8 cellular contexts compared by ENCODE assay signal in genomic region chr19:57499680-57500395, GRCh38. TPM values are rescaled to one million over a fixed set of nuclear protein-coding genes. Genes with fewer than 3 reads are reported as not detected.
DNase-seq lines count a peak whose midpoint lies in the region; ATAC-seq and TF ChIP-seq lines count a peak whose summit lies in the region.
"Not testable (repeated sequence)": the region's sequence is repeated elsewhere in the genome, so short reads cannot be mapped to it uniquely, and the experiment has no call there.

Gene ZNF773 (plus strand): TSS chr19:57499938. CDS start chr19:57500081, 143 bp downstream.

- H3K9me3 Mint-ChIP-seq in CD8-positive, alpha-beta T cell = peaks cover 36% of the 10 kb centered on the region

- not testable (repeated sequence) for H3K4me1 ChIP-seq in CD8-positive, alpha-beta T cell (ENCODE audit: insufficient read depth, low read length); endocrine pancreas (ENCODE audit: control insufficient read depth, insufficient read depth, low read length); mesendoderm (ENCODE audit: control insufficient read depth, low read depth, low read length)

- H3K4me2 ChIP-seq in mesendoderm (ENCODE audit: low read length) = peak within 1 kb of the TSS; percentile 35

- H3K79me2 ChIP-seq in mesendoderm (ENCODE audit: control insufficient read depth, insufficient read depth, low read length) = peaks cover 12% of the 10 kb centered on the region

- peak; percentile 93 for ATAC-seq in CD8-positive, alpha-beta T cell
- peak; percentile 95 for ATAC-seq in GM19467 (IDR thresholded peaks at IDR 0.05; ENCODE audit: unreplicated experiment)

- H2AK5ac ChIP-seq in mesendoderm (ENCODE audit: low read length) = not testable (repeated sequence)

- peak within 1 kb of the TSS; percentile 30 for H3K9ac ChIP-seq in endocrine pancreas (ENCODE audit: control insufficient read depth, insufficient read depth, low read length)
- peak within 1 kb of the TSS; percentile 82 for H3K9ac ChIP-seq in mesendoderm (ENCODE audit: low read length)

- H2BK15ac ChIP-seq in mesendoderm (replicated peaks; ENCODE audit: low read depth) = not testable (repeated sequence)

- peak within 1 kb of the TSS; percentile 79 for H3K27ac ChIP-seq in CD8-positive, alpha-beta T cell (ENCODE audit: low read depth, low read length)
- not testable (repeated sequence) for H3K27ac ChIP-seq in mesendoderm (ENCODE audit: low read depth, low read length)

- not testable (repeated sequence) for H2BK5ac ChIP-seq in mesendoderm (ENCODE audit: low read length)

- not testable (repeated sequence) for H4K5ac ChIP-seq in mesendoderm (ENCODE audit: low read length)

- H3K27me3 ChIP-seq in CD8-positive, alpha-beta T cell (ENCODE audit: insufficient read depth, low read length); endocrine pancreas (ENCODE audit: control insufficient read depth, insufficient read depth, low read length); mesendoderm (ENCODE audit: insufficient read depth, low read length, poor library complexity): not testable (repeated sequence)

- CTCF ChIA-PET in CD8-positive, alpha-beta T cell (lab: Charles Lee) = interaction anchor here (1.1 kb wide), 1 partner anchor 187 kb away, joined by 3 read pairs; no protein-coding TSS in a partner anchor

- H3K27me3 Mint-ChIP-seq in CD8-positive, alpha-beta T cell (ENCODE audit: low read depth) = not testable (repeated sequence)

- peak within 1 kb of the TSS; percentile 83 for H3K4me3 Mint-ChIP-seq in CD8-positive, alpha-beta T cell

- peak within 1 kb of the TSS; percentile 89 for H3K56ac ChIP-seq in mesendoderm (ENCODE audit: low read length)

- 100% methylated on average over 2 of the region's 69 CpGs for WGBS in mesendoderm (ENCODE audit: extremely low coverage, insufficient coverage, low lambda C conversion rate)

- peaks cover 30% of the 10 kb centered on the region for H3K4me1 Mint-ChIP-seq in CD8-positive, alpha-beta T cell (ENCODE audit: low read depth)

- H3K9me3 ChIP-seq in CD8-positive, alpha-beta T cell (ENCODE audit: low read length) = peaks cover 12% of the 10 kb centered on the region
- H3K9me3 ChIP-seq in endocrine pancreas (ENCODE audit: control insufficient read depth, low read length) = not testable (repeated sequence)

- not testable (repeated sequence) for H4K8ac ChIP-seq in mesendoderm (ENCODE audit: low read depth, low read length)

- H3K27ac Mint-ChIP-seq in CD8-positive, alpha-beta T cell = peak within 1 kb of the TSS; percentile 92

- not testable (repeated sequence) for H2BK120ac ChIP-seq in mesendoderm (ENCODE audit: low read depth, low read length)

- H3K36me3 ChIP-seq in CD8-positive, alpha-beta T cell (ENCODE audit: insufficient read depth, low read length) = peaks cover 17% of the 10 kb centered on the region
- not testable (repeated sequence) for H3K36me3 ChIP-seq in endocrine pancreas (ENCODE audit: control insufficient read depth, insufficient read depth, low read length); mesendoderm (ENCODE audit: control insufficient read depth, insufficient read depth, low read length)

- H3K4me3 ChIP-seq in CD8-positive, alpha-beta T cell (ENCODE audit: low read depth, low read length) = peak within 1 kb of the TSS; percentile 68
- peak within 1 kb of the TSS; percentile 41 for H3K4me3 ChIP-seq in endocrine pancreas (ENCODE audit: control insufficient read depth, insufficient read depth, low read length)
- peak within 1 kb of the TSS; percentile 68 for H3K4me3 ChIP-seq in mesendoderm (ENCODE audit: low read length)

- H3K79me1 ChIP-seq in mesendoderm (ENCODE audit: low read length) = peaks cover 12% of the 10 kb centered on the region

- peaks cover 54% of the 10 kb centered on the region for H3K36me3 Mint-ChIP-seq in CD8-positive, alpha-beta T cell

- intact Hi-C loops in CD8-positive, alpha-beta T cell (cut with DNase I, micrococcal nuclease) = loop anchor here (1.0 kb wide), 8 partner anchors 13 to 137 kb away; partner anchors contain the start of genes ZNF419 (in 2 of the 2), ZNF549 (in 2 of the 2), ZNF550 (in 2 of the 2) and ZNF772 (in 2 of the 2)

- peak; percentile 93 to 97 (median 97) for DNase-seq in CD8-positive, alpha-beta T cell
- DNase-seq in HS-27A (ENCODE audit: low read depth) (peak; percentile 94), mesendoderm (peak; percentile 98)
- peak; percentile 91 for DNase-seq in NK-92 treated with Interleukin-12 subunit alpha and Interleukin-12 subunit beta, amount 100 ng/mL, for 24 hours (lab: John Stamatoyannopoulos, UW)
- peak; percentile 95 for DNase-seq in activated CD8-positive, alpha-beta memory T cell treated with anti-CD3 and anti-CD28 coated beads for 24 hours
- peak; percentile 89 for DNase-seq in stimulated activated CD8-positive, alpha-beta memory T cell treated with anti-CD3 and anti-CD28 coated beads, Interleukin-12 subunit alpha, Interleukin-12 subunit beta, amount 100 ng/mL, for 24 hours (ENCODE audit: extremely low read depth)

- peak; percentile 27 for TF ChIP-seq CTCF in CD8-positive, alpha-beta T cell (IDR thresholded peaks at IDR 0.05)

- H3K18ac ChIP-seq in mesendoderm (ENCODE audit: low read length) = not testable (repeated sequence)

- POLR2A ChIA-PET in CD8-positive, alpha-beta T cell (lab: Charles Lee) = interaction anchor here (0.8 to 1.5 kb wide), 8 partner anchors 11 to 683 kb away, joined by 3 to 7 read pairs (median 4); partner anchors contain the start of genes ZNF274, ZNF416, ZNF419 and ZNF549

- H3K23ac ChIP-seq in mesendoderm (ENCODE audit: low read length) = not testable (repeated sequence)

- H3K4ac ChIP-seq in mesendoderm (ENCODE audit: low read depth, low read length) = not testable (repeated sequence)

RNA-seq across cellular contexts. Expression of gene ZNF773, which starts in this region (rescaled TPM):
- 10 to 100 TPM; 16.9 to 17.5 TPM for total RNA-seq in CD8-positive, alpha-beta T cell
- 4.0 TPM for polyA plus RNA-seq in mesendoderm (2013, experiment 1 of 2)
- 3.6 TPM for polyA plus RNA-seq in mesendoderm (2013, experiment 2 of 2)
